ENCODE assay signal across 10 cellular contexts in genomic region chr12:96218989-96219678, GRCh38. TPM values are rescaled to one million over a fixed set of nuclear protein-coding genes. Genes with fewer than 3 reads are reported as not detected.
DNase-seq lines count a peak whose midpoint lies in the region; ATAC-seq and TF ChIP-seq lines count a peak whose summit lies in the region.
"Had no signal": no experiment of that assay in that cellular context is flagged by ENCODE, and none has a peak within 500 bp of the region (broad histone marks: within the 10 kb centered on the region; RNA-seq: fewer than 3 reads in every experiment).

No MANE protein-coding gene starts in this region.

- no peaks in the 10 kb centered on the region for H3K79me1 ChIP-seq in neuronal stem cell (ENCODE audit: low read depth, low read length)

- 0 out of 2 replicates have a peak, but pooled peaks cover 7% of the 10 kb centered on the region for H4K20me1 ChIP-seq in OCI-LY7 (ENCODE audit: insufficient read depth, low read length)

- H3K36me3 Mint-ChIP-seq in Calu3 (ENCODE audit: insufficient read depth, unreplicated experiment) = peaks cover 25% of the 10 kb centered on the region
- H3K36me3 Mint-ChIP-seq in MCF 10A (ENCODE audit: insufficient read depth, unreplicated experiment) = peaks cover 67% of the 10 kb centered on the region

- intact Hi-C loops in Calu3 (cut with micrococcal nuclease; ENCODE audit: unreplicated experiment) = loop anchor here (5.0 kb wide), 1 partner anchor 178 kb away; no protein-coding TSS in a partner anchor
- intact Hi-C loops in MCF 10A (cut with micrococcal nuclease) = loop anchor here (5.0 kb wide), 2 partner anchors 283 to 298 kb away; no protein-coding TSS in a partner anchor
- intact Hi-C loops in OCI-LY7 (cut with micrococcal nuclease; ENCODE audit: unreplicated experiment) = loop anchor here (5.0 kb wide), 1 partner anchor 87 kb away; no protein-coding TSS in a partner anchor
- intact Hi-C loops in left ventricle myocardium superior (cut with micrococcal nuclease) = loop anchor here (10.0 kb wide), 1 partner anchor 296 kb away; no protein-coding TSS in a partner anchor

- H3K27ac Mint-ChIP-seq in Calu3 (ENCODE audit: unreplicated experiment) (peak overlapping the region; percentile 98), MCF 10A (ENCODE audit: low read depth, unreplicated experiment) (peak overlapping the region; percentile 100)

- H3K4me1 ChIP-seq in neuronal stem cell (ENCODE audit: control insufficient read depth in 2 of 2, insufficient read depth in 1 of 2, low read depth in 1 of 2, low read length in 2 of 2) (peaks cover 4 to 13% of the 10 kb centered on the region in 2 donors), OCI-LY7 (ENCODE audit: insufficient read depth, low read length, poor library complexity, severe bottlenecking) (peaks cover 15% of the 10 kb centered on the region)

- peak overlapping the region; percentile 54 for H2AK5ac ChIP-seq in neuronal stem cell (ENCODE audit: low read depth, low read length)

- POLR2A ChIA-PET in MCF 10A (lab: Yijun Ruan, JAX) = interaction anchor here (0.6 to 12.3 kb wide), 22 partner anchors 10 to 270 kb away, joined by 3 to 171 read pairs (median 5); partner anchors contain the start of genes CDK17, CFAP54 and LTA4H
- POLR2A ChIA-PET in OCI-LY7 (lab: Charles Lee) = interaction anchor here (0.6 kb wide), 2 partner anchors 89 to 150 kb away, joined by 3 read pairs; no protein-coding TSS in a partner anchor

- no peak for ATAC-seq in GM21381 (IDR thresholded peaks at IDR 0.05; ENCODE audit: unreplicated experiment)
- no peak for ATAC-seq in left ventricle myocardium superior

- H4K91ac ChIP-seq in neuronal stem cell (ENCODE audit: low read depth, low read length, poor library complexity) = no peak overlapping the region

- H3K4ac ChIP-seq in neuronal stem cell (ENCODE audit: low read length) = no peak overlapping the region

- no peak overlapping the region for H4K8ac ChIP-seq in neuronal stem cell (ENCODE audit: low read depth, low read length)

- no peak overlapping the region for H2BK12ac ChIP-seq in neuronal stem cell (ENCODE audit: low read length)

- H3K4me3 Mint-ChIP-seq in Calu3 (ENCODE audit: low read depth, unreplicated experiment) (peak overlapping the region; percentile 76), MCF 10A (ENCODE audit: unreplicated experiment) (peak overlapping the region; percentile 76)

- 100% methylated on average over 3 of the region's 11 CpGs; no CpG with 5 or more reads in 1 of the 2 donors for WGBS in neuronal stem cell (ENCODE audit: extremely low coverage in 2 of 2, insufficient read length in 2 of 2, insufficient replicate concordance in 1 of 2), 2 donors

- peaks cover 39% of the 10 kb centered on the region for H3K4me1 Mint-ChIP-seq in Calu3 (ENCODE audit: low read depth, unreplicated experiment)
- H3K4me1 Mint-ChIP-seq in MCF 10A (ENCODE audit: insufficient read depth, unreplicated experiment) = peaks cover 51% of the 10 kb centered on the region

- CTCF ChIA-PET in Calu3 (lab: Charles Lee) = interaction anchor here (1.0 to 2.0 kb wide), 2 partner anchors 182 to 298 kb away, joined by 8 to 9 read pairs; partner anchors contain the start of gene CDK17
- CTCF ChIA-PET in MCF 10A (lab: Yijun Ruan, JAX) = interaction anchor here (0.8 to 9.8 kb wide), 9 partner anchors 10 to 299 kb away, joined by 3 to 78 read pairs (median 5); partner anchors contain the start of genes CDK17 and CFAP54
- CTCF ChIA-PET in OCI-LY7 (lab: Charles Lee; ENCODE audit: unreplicated experiment) = interaction anchor here (0.5 kb wide), 1 partner anchor 18 kb away, joined by 3 read pairs; no protein-coding TSS in a partner anchor

- no peaks in the 10 kb centered on the region for H3K79me2 ChIP-seq in OCI-LY7 (ENCODE audit: insufficient read depth, low read depth, low read length)

- H3K9me2 ChIP-seq in OCI-LY7 (ENCODE audit: insufficient read depth, low read length) = no peaks in the 10 kb centered on the region

- H3K9ac ChIP-seq in neuronal stem cell (ENCODE audit: low read depth, low read length, poor library complexity) = no peak overlapping the region

- H3K36me3 ChIP-seq in neuronal stem cell (replicated peaks in 1 of 2; ENCODE audit: control insufficient read depth in 2 of 2, insufficient read depth in 2 of 2, low read length in 2 of 2) (no peaks in the 10 kb centered on the region), OCI-LY7 (ENCODE audit: insufficient read depth, low read length) (no peaks in the 10 kb centered on the region)

- H3K4me2 ChIP-seq in neuronal stem cell (ENCODE audit: insufficient read depth, low read length, poor library complexity, severe bottlenecking) (no peak overlapping the region), OCI-LY7 (ENCODE audit: low read length) (no peak overlapping the region)

- H3K27me3 Mint-ChIP-seq in Calu3 (ENCODE audit: unreplicated experiment) (no peaks in the 10 kb centered on the region), MCF 10A (ENCODE audit: insufficient read depth, unreplicated experiment) (no peaks in the 10 kb centered on the region)

- H3K4me3 ChIP-seq in neuronal stem cell (ENCODE audit: low read length in 2 of 2) = no peak overlapping the region
- no peak overlapping the region for H3K4me3 ChIP-seq in OCI-LY7 (ENCODE audit: low read depth, low read length, poor library complexity, severe bottlenecking)

- no peak overlapping the region for H2BK5ac ChIP-seq in neuronal stem cell (ENCODE audit: low read length)

- no peak for TF ChIP-seq CTCF in Calu3 (IDR thresholded peaks at IDR 0.05; ENCODE audit: unreplicated experiment)
- no peak for TF ChIP-seq CTCF in MCF 10A (IDR thresholded peaks at IDR 0.05; ENCODE audit: unreplicated experiment)
- no peak for TF ChIP-seq CTCF in OCI-LY7 (conservative IDR thresholded peaks at IDR 0.05; ENCODE audit: low read length)

- no peak overlapping the region for H2BK120ac ChIP-seq in neuronal stem cell (ENCODE audit: low read depth, low read length)

- peaks cover 0 to 1% of the 10 kb centered on the region in 2 donors for H3K9me3 ChIP-seq in neuronal stem cell (replicated peaks in 1 of 2; ENCODE audit: control insufficient read depth in 2 of 2, insufficient read depth in 1 of 2, low read depth in 1 of 2, low read length in 2 of 2)
- H3K9me3 ChIP-seq in OCI-LY7 (ENCODE audit: low read length) = no peaks in the 10 kb centered on the region

- BruUV-seq in Calu3 (replicated peaks; lab: Mats Ljungman, UMichigan) (TSS peak; percentile 99), MCF 10A (replicated peaks; lab: Mats Ljungman, UMichigan) (TSS peak; percentile 97), OCI-LY7 (replicated peaks; lab: Mats Ljungman, UMichigan) (no TSS peak)

- H3K23ac ChIP-seq in neuronal stem cell (ENCODE audit: low read depth, low read length, poor library complexity) = no peak overlapping the region

- H3K9me3 Mint-ChIP-seq in Calu3 (ENCODE audit: low read depth, unreplicated experiment) (no peaks in the 10 kb centered on the region), MCF 10A (ENCODE audit: unreplicated experiment) (no peaks in the 10 kb centered on the region)

- H3K18ac ChIP-seq in neuronal stem cell (ENCODE audit: low read length) = peak overlapping the region; percentile 74

- H2BK15ac ChIP-seq in neuronal stem cell (ENCODE audit: low read length) = peak overlapping the region; percentile 72

- peak; percentile 22 for DNase-seq in Calu3
- peak; percentile 46 for DNase-seq in NCI-H2171 (lab: John Stamatoyannopoulos, UW)
- peak; percentile 82 for DNase-seq in MCF 10A (ENCODE audit: unreplicated experiment)
- no peak for DNase-seq in neuronal stem cell (ENCODE audit: low spot score)
- DNase-seq in NCI-H345 (lab: John Stamatoyannopoulos, UW) = no peak
- DNase-seq in OCI-LY7 (ENCODE audit: low spot score) = no peak
- DNase-seq in left ventricle myocardium superior = no peak
- DNase-seq: activated effector memory CD4-positive, alpha-beta T cell treated with Interleukin-2 at 50 U/mL for 16 hours; small intestine had no signal

- no peak overlapping the region for H2AFZ ChIP-seq in neuronal stem cell (ENCODE audit: low read length)
- H2AFZ ChIP-seq in OCI-LY7 (ENCODE audit: low read length) = no peak overlapping the region

- no peaks in the 10 kb centered on the region for H3K27me3 ChIP-seq in neuronal stem cell (ENCODE audit: control insufficient read depth in 3 of 3, insufficient read depth in 3 of 3, low read depth in 1 of 3, low read length in 3 of 3)

- H3K27ac ChIP-seq in neuronal stem cell (replicated peaks; ENCODE audit: low read length) (no peak overlapping the region), OCI-LY7 (ENCODE audit: low read depth, low read length, poor library complexity, severe bottlenecking) (no peak overlapping the region)

- H3K14ac ChIP-seq in neuronal stem cell (ENCODE audit: low read length) = no peak overlapping the region

RNA-seq across cellular contexts. Expression of gene ELK3, which starts 25.0 kb away (rescaled TPM):
- total RNA-seq in Calu3 (2022) = 25.6 and 34.1 TPM in 2 replicates
- total RNA-seq in MCF 10A (2022) = 50.1 and 53.2 TPM in 2 replicates
- 6.3 TPM for polyA plus RNA-seq in neuronal stem cell (2013, experiment 1 of 2)
- polyA plus RNA-seq in neuronal stem cell (2013, experiment 2 of 2) = 6.6 TPM
- total RNA-seq in OCI-LY7 (2014; rRNA removed; shearing (Covaris generic)) = 1.9 and 2.2 TPM in 2 replicates
- total RNA-seq in OCI-LY7 (2022) = 2.5 and 4.2 TPM in 2 replicates
- 21.1 TPM for total RNA-seq in left ventricle myocardium superior

Comparison
In these comparisons a context has a peak if more than half of its experiments do, and no peak if none do; other contexts are left out.
1. DNase-seq: peak in Calu3 (single experiment), NCI-H2171 (single experiment) and MCF 10A (single experiment); none in neuronal stem cell (single experiment), NCI-H345 (single experiment), OCI-LY7 (single experiment) and left ventricle myocardium superior (single experiment).